ENCODE assay signal across 11 cellular contexts in the genomic region with DNA sequence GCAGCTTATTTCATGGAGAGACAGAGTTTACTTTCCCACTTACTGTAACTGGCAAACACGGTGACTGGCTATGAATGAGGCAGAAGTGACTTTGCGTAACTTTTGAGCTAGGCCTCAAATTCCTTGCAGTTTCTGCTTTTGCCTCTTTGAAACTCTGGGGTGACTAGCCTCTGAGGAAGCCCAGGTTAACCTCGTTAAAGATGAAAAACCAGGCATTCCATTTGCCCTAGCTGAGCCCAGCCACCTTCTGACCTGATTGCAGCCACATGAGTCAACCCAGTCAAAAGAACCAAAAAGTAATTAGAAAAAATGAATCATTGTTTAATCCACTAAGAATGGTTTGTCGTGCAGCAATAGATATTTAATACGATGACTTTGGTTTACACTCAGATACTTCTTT. TPM values are rescaled to one million over a fixed set of nuclear protein-coding genes. Genes with fewer than 3 reads are reported as not detected.
A peak's percentile ranks its signal among the peaks of the same experiment; 100 is the strongest.
DNase-seq lines count a peak whose midpoint lies in the region; ATAC-seq, FAIRE-seq and TF ChIP-seq lines count a peak whose summit lies in the region.
"Had no signal": no experiment of that assay in that cellular context is flagged by ENCODE, and none has a peak within 500 bp of the region (broad histone marks: within the 10 kb centered on the region; RNA-seq: fewer than 3 reads in every experiment).

No MANE protein-coding gene starts in this region.

- no peaks in the 10 kb centered on the region for H4K20me1 ChIP-seq in K562 (replicated peaks; ENCODE audit: control insufficient read depth, insufficient read depth, low read length)

- in situ Hi-C loops in K562 (cut with MboI), result no loop called here

- TF ChIP-seq CTCF in K562 (IDR thresholded peaks at IDR 0.05 in 2 of 3, conservative IDR thresholded peaks at IDR 0.05 in 1 of 3; ENCODE audit: insufficient read depth in 2 of 3, low read depth in 1 of 3, low read length in 3 of 3) (no peak), dorsolateral prefrontal cortex (IDR thresholded peaks at IDR 0.05 in 54 of 56, conservative IDR thresholded peaks at IDR 0.05 in 2 of 56; ENCODE audit: low read depth in 1 of 56, partially characterized antibody in 56 of 56) (no peak), GM10248 (IDR thresholded peaks at IDR 0.05; ENCODE audit: control extremely low read depth, extremely low read depth, low read depth, missing control alignments) (no peak)

- POLR2A ChIA-PET in K562 (lab: Yijun Ruan, JAX) (no interaction called here), GM10248 (lab: Yijun Ruan, JAX) (no interaction called here)

- BruUV-seq in K562 (replicated peaks; lab: Mats Ljungman, UMichigan), result no TSS peak

- no peak for TF ChIP-seq POLR2A in K562 (conservative IDR thresholded peaks at IDR 0.05)

- H3K4me1 ChIP-seq in K562 (replicated peaks in 1 of 2; ENCODE audit: control insufficient read depth in 2 of 2, insufficient read depth in 2 of 2, low read length in 2 of 2), result no peaks in the 10 kb centered on the region
- H3K4me1 ChIP-seq: gastrocnemius medialis, testis had no signal

- H3K4me3 ChIP-seq in K562 (no peak overlapping the region), dorsolateral prefrontal cortex (no peak overlapping the region)
- H3K4me3 ChIP-seq: gastrocnemius medialis, testis had no signal

- H3K27me3 ChIP-seq in K562 (ENCODE audit: control insufficient read depth in 2 of 2, insufficient read depth in 2 of 2, low read length in 2 of 2) (no peaks in the 10 kb centered on the region), dorsolateral prefrontal cortex (no peaks in the 10 kb centered on the region)
- H3K27me3 ChIP-seq: gastrocnemius medialis, testis had no signal

- TF ChIP-seq EP300 in K562 (IDR thresholded peaks at IDR 0.05; ENCODE audit: low read length), result no peak

- H2AFZ ChIP-seq in K562 (ENCODE audit: low read depth, low read length), result 0 out of 2 replicates have a peak overlapping the region, but pooled peaks have one; percentile 19

- no peak overlapping the region for H3K9ac ChIP-seq in K562 (ENCODE audit: insufficient read depth in 1 of 2, low read depth in 2 of 2, low read length in 2 of 2)

- WGBS in K562 (ENCODE audit: insufficient coverage, low coverage, missing lambda C conversion rate), result 5% methylated on average over 5 of the region's 5 CpGs

- no peaks in the 10 kb centered on the region for H3K36me3 ChIP-seq in K562 (ENCODE audit: control insufficient read depth, insufficient read depth, low read length)
- H3K36me3 ChIP-seq: gastrocnemius medialis had no signal

- no peak overlapping the region for H3K4me2 ChIP-seq in K562 (ENCODE audit: insufficient read depth, low read length)

- no peaks in the 10 kb centered on the region for H3K9me3 ChIP-seq in K562 (replicated peaks; ENCODE audit: control insufficient read depth, insufficient read depth, low read depth, low read length)
- H3K9me3 ChIP-seq: gastrocnemius medialis, testis had no signal

- no peaks in the 10 kb centered on the region for H3K9me1 ChIP-seq in K562 (ENCODE audit: control insufficient read depth, insufficient read depth, low read length)

- TF ChIP-seq RAD21 in K562 (CRISPR knock-in tag; conservative IDR thresholded peaks at IDR 0.05 in 1 of 2, IDR thresholded peaks at IDR 0.05 in 1 of 2), result no peak

- DNase-seq in ELF-1 (ENCODE audit: low read depth, low spot score), result peak; percentile 6
- peak; percentile 98 for DNase-seq in M059J (ENCODE audit: low read depth)
- DNase-seq in K562 (ENCODE audit: extremely low read depth in 1 of 4, low spot score in 3 of 4), result no peak
- peak; percentile 7 for DNase-seq in myocyte (ENCODE audit: low read depth)
- no peak for DNase-seq in dorsolateral prefrontal cortex
- no peak for DNase-seq in GM10248 (ENCODE audit: extremely low spot score)
- DNase-seq in amniotic stem cell (lab: John Stamatoyannopoulos, UW), result no peak
- DNase-seq: gastrocnemius medialis, SHP77, testis had no signal

- ATAC-seq in K562 (no peak), GM21786 (IDR thresholded peaks at IDR 0.05; ENCODE audit: unreplicated experiment) (no peak)
- ATAC-seq: gastrocnemius medialis had no signal

- H3K27ac ChIP-seq in K562 (ENCODE audit: extremely low read depth, low read depth, low read length), result no peak overlapping the region
- H3K27ac ChIP-seq in dorsolateral prefrontal cortex, result no peak overlapping the region
- H3K27ac ChIP-seq: gastrocnemius medialis, testis had no signal

- intact Hi-C loops in K562 (cut with micrococcal nuclease), result no loop called here
- intact Hi-C loops in dorsolateral prefrontal cortex (cut with DNase I), result no loop called here

- FAIRE-seq in K562 (lab: Jason Lieb, UNC), result no peak

- CTCF ChIA-PET in K562 (lab: Yijun Ruan, JAX; ENCODE audit: low intra/inter-chr PET ratio) (no interaction called here), GM10248 (lab: Yijun Ruan, JAX) (no interaction called here)

- H3K79me2 ChIP-seq in K562 (ENCODE audit: control insufficient read depth, insufficient read depth, low read length), result no peaks in the 10 kb centered on the region

TF ChIP-seq in K562, 482 proteins besides CTCF, POLR2A, EP300 and RAD21:
- TF ChIP-seq, protein P1, sequence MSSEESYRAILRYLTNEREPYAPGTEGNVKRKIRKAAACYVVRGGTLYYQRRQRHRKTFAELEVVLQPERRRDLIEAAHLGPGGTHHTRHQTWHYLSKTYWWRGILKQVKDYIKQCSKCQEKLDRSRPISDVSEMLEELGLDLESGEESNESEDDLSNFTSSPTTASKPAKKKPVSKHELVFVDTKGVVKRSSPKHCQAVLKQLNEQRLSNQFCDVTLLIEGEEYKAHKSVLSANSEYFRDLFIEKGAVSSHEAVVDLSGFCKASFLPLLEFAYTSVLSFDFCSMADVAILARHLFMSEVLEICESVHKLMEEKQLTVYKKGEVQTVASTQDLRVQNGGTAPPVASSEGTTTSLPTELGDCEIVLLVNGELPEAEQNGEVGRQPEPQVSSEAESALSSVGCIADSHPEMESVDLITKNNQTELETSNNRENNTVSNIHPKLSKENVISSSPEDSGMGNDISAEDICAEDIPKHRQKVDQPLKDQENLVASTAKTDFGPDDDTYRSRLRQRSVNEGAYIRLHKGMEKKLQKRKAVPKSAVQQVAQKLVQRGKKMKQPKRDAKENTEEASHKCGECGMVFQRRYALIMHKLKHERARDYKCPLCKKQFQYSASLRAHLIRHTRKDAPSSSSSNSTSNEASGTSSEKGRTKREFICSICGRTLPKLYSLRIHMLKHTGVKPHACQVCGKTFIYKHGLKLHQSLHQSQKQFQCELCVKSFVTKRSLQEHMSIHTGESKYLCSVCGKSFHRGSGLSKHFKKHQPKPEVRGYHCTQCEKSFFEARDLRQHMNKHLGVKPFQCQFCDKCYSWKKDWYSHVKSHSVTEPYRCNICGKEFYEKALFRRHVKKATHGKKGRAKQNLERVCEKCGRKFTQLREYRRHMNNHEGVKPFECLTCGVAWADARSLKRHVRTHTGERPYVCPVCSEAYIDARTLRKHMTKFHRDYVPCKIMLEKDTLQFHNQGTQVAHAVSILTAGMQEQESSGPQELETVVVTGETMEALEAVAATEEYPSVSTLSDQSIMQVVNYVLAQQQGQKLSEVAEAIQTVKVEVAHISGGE (CRISPR knock-in tag; IDR thresholded peaks at IDR 0.05), result peak in 1 of 3 experiments; percentile 65; a peak in 1 of 6 replicates
- TF ChIP-seq, protein P2, sequence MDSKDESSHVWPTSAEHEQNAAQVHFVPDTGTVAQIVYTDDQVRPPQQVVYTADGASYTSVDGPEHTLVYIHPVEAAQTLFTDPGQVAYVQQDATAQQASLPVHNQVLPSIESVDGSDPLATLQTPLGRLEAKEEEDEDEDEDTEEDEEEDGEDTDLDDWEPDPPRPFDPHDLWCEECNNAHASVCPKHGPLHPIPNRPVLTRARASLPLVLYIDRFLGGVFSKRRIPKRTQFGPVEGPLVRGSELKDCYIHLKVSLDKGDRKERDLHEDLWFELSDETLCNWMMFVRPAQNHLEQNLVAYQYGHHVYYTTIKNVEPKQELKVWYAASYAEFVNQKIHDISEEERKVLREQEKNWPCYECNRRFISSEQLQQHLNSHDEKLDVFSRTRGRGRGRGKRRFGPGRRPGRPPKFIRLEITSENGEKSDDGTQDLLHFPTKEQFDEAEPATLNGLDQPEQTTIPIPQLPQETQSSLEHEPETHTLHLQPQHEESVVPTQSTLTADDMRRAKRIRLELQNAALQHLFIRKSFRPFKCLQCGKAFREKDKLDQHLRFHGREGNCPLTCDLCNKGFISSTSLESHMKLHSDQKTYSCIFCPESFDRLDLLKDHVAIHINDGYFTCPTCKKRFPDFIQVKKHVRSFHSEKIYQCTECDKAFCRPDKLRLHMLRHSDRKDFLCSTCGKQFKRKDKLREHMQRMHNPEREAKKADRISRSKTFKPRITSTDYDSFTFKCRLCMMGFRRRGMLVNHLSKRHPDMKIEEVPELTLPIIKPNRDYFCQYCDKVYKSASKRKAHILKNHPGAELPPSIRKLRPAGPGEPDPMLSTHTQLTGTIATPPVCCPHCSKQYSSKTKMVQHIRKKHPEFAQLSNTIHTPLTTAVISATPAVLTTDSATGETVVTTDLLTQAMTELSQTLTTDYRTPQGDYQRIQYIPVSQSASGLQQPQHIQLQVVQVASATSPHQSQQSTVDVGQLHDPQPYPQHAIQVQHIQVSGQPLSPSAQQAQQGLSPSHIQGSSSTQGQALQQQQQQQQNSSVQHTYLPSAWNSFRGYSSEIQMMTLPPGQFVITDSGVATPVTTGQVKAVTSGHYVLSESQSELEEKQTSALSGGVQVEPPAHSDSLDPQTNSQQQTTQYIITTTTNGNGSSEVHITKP (IDR thresholded peaks at IDR 0.05; ENCODE audit: partially characterized antibody), result no peak

RNA-seq across cellular contexts. Expression of a gene that starts 20.4 kb away (rescaled TPM):
- 18.7 and 22.7 TPM in 2 replicates for total RNA-seq in M059J (2014; rRNA removed; shearing (Covaris generic))
- total RNA-seq in K562 (2011; cell fraction: chromatin; rRNA removed; ENCODE audit: low replicate concordance), result 14.0 and 15.6 TPM in 2 replicates
- total RNA-seq in K562 (2011; cell fraction: nucleolus; rRNA removed), result 16.4 and 21.0 TPM in 2 replicates
- total RNA-seq in K562 (2011; cell fraction: nucleoplasm; rRNA removed), result 15.0 and 16.9 TPM in 2 replicates
- total RNA-seq in K562 (2014; rRNA removed) (31.6 and 36.4 TPM in 2 replicates), K562 (2014; rRNA removed; fragmentation: Illumina TruSeq; extraction: Trizol) (24.8 and 27.2 TPM in 2 replicates), K562 (2015; rRNA removed; fragmentation: Illumina TruSeq; extraction: Trizol) (28.5 and 29.4 TPM in 2 replicates), K562 (2021) (35.6 and 36.9 TPM in 2 replicates), myocyte (12.6 and 14.7 TPM in 2 replicates), dorsolateral prefrontal cortex (10 to 100 TPM in 95 of 120 experiments, 1 to 10 TPM in 25; 5.7 to 16.0 (median 11.7) TPM)
- polyA plus RNA-seq in K562 (2011; rRNA removed) (14.5 and 24.3 TPM in 2 replicates), K562 (2014; fragmentation: Illumina TruSeq; extraction: Trizol) (32.6 and 33.4 TPM in 2 replicates), K562 (2014; fragmentation: Nextera tagmentation; extraction: Ambion mirVana) (1 to 10 TPM; 6.1 to 7.0 TPM), K562 (2014; rRNA removed) (28.4 and 30.3 TPM in 2 replicates)
- polyA plus RNA-seq in K562 (2011; cell fraction: cytosol; rRNA removed), result 10.4 and 25.4 TPM in 2 replicates
- polyA plus RNA-seq in K562 (2011; cell fraction: nucleus; rRNA removed), result 6.6 and 10.2 TPM in 2 replicates
- 21.2 and 32.4 TPM in 2 replicates for polyA plus RNA-seq in K562 (2012)
- 19.9 and 22.6 TPM in 2 replicates for polyA minus RNA-seq in K562 (2011; rRNA and poly(A)+ RNA removed)
- polyA minus RNA-seq in K562 (2011; cell fraction: cytosol; rRNA and poly(A)+ RNA removed), result 10.2 and 17.1 TPM in 2 replicates
- 19.1 and 23.5 TPM in 2 replicates for polyA minus RNA-seq in K562 (2011; cell fraction: nucleus; rRNA and poly(A)+ RNA removed)
- polyA plus RNA-seq in myocyte (2012), result 12.2 TPM

Comparison
In these comparisons a context has a peak if more than half of its experiments do, and no peak if none do; other contexts are left out.
1. DNase-seq: peak in ELF-1 (single experiment), M059J (single experiment) and myocyte (single experiment); none in K562 (0 of 4), dorsolateral prefrontal cortex (0 of 10), GM10248 (single experiment) and amniotic stem cell (single experiment).